Comparison of ENCODE assay signal across 1 cellular context in genomic region chr19:55179570-55180484, GRCh38.
TF ChIP-seq lines count a peak whose summit lies in the region.

Gene SYT5 (minus strand): TSS chr19:55180289. CDS start chr19:55179041, 1,248 bp downstream.

TF ChIP-seq in WTC11, 78 proteins besides CTCF, POLR2A, EP300 and RAD21 (continued from another document and continues in another):
- TF ChIP-seq, protein P1, sequence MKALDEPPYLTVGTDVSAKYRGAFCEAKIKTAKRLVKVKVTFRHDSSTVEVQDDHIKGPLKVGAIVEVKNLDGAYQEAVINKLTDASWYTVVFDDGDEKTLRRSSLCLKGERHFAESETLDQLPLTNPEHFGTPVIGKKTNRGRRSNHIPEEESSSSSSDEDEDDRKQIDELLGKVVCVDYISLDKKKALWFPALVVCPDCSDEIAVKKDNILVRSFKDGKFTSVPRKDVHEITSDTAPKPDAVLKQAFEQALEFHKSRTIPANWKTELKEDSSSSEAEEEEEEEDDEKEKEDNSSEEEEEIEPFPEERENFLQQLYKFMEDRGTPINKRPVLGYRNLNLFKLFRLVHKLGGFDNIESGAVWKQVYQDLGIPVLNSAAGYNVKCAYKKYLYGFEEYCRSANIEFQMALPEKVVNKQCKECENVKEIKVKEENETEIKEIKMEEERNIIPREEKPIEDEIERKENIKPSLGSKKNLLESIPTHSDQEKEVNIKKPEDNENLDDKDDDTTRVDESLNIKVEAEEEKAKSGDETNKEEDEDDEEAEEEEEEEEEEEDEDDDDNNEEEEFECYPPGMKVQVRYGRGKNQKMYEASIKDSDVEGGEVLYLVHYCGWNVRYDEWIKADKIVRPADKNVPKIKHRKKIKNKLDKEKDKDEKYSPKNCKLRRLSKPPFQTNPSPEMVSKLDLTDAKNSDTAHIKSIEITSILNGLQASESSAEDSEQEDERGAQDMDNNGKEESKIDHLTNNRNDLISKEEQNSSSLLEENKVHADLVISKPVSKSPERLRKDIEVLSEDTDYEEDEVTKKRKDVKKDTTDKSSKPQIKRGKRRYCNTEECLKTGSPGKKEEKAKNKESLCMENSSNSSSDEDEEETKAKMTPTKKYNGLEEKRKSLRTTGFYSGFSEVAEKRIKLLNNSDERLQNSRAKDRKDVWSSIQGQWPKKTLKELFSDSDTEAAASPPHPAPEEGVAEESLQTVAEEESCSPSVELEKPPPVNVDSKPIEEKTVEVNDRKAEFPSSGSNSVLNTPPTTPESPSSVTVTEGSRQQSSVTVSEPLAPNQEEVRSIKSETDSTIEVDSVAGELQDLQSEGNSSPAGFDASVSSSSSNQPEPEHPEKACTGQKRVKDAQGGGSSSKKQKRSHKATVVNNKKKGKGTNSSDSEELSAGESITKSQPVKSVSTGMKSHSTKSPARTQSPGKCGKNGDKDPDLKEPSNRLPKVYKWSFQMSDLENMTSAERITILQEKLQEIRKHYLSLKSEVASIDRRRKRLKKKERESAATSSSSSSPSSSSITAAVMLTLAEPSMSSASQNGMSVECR (CRISPR knock-in tag; IDR thresholded peaks at IDR 0.05; ENCODE audit: borderline replicate concordance): peak; percentile 97
- TF ChIP-seq CBFB (CRISPR knock-in tag; IDR thresholded peaks at IDR 0.05; ENCODE audit: low read depth): no peak
- no peak for TF ChIP-seq ZNF121 (CRISPR knock-in tag; IDR thresholded peaks at IDR 0.05)
- TF ChIP-seq IRF2 (CRISPR knock-in tag; IDR thresholded peaks at IDR 0.05; ENCODE audit: borderline replicate concordance, low read depth): peak; percentile 87; the same call in 1 of the 2 replicates
- TF ChIP-seq ZNF416 (CRISPR knock-in tag; IDR thresholded peaks at IDR 0.05): no peak
- no peak for TF ChIP-seq ERG (CRISPR knock-in tag; IDR thresholded peaks at IDR 0.05)
- TF ChIP-seq TP53 (CRISPR knock-in tag; IDR thresholded peaks at IDR 0.05): no peak
- no peak for TF ChIP-seq GRHL2 (CRISPR knock-in tag; IDR thresholded peaks at IDR 0.05; ENCODE audit: insufficient replicate concordance, severe bottlenecking)
- no peak for TF ChIP-seq HMGXB4 (CRISPR knock-in tag; IDR thresholded peaks at IDR 0.05)
- peak; percentile 83 for TF ChIP-seq MYBL2 (CRISPR knock-in tag; IDR thresholded peaks at IDR 0.05)
- no peak for TF ChIP-seq MXD4 (CRISPR knock-in tag; IDR thresholded peaks at IDR 0.05; ENCODE audit: borderline replicate concordance)
- TF ChIP-seq, protein P2, sequence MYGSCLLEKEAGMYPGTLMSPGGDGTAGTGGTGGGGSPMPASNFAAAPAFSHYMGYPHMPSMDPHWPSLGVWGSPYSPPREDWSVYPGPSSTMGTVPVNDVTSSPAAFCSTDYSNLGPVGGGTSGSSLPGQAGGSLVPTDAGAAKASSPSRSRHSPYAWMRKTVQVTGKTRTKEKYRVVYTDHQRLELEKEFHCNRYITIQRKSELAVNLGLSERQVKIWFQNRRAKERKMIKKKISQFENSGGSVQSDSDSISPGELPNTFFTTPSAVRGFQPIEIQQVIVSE (CRISPR knock-in tag; IDR thresholded peaks at IDR 0.05; ENCODE audit: borderline replicate concordance): no peak
- peak; percentile 70; the same call in 1 of the 2 replicates for TF ChIP-seq SMAD4 (CRISPR knock-in tag; IDR thresholded peaks at IDR 0.05)
- TF ChIP-seq FOXK1 (CRISPR knock-in tag; IDR thresholded peaks at IDR 0.05): peak; percentile 91
- TF ChIP-seq HMGA2 (CRISPR knock-in tag; IDR thresholded peaks at IDR 0.05): no peak
- TF ChIP-seq ATF1 (CRISPR knock-in tag; IDR thresholded peaks at IDR 0.05): no peak
- peak; percentile 91 for TF ChIP-seq JUN (CRISPR knock-in tag; IDR thresholded peaks at IDR 0.05)
- no peak for TF ChIP-seq ZNF423 (CRISPR knock-in tag; IDR thresholded peaks at IDR 0.05)
- peak; percentile 65; the same call in 1 of the 2 replicates for TF ChIP-seq TEAD4 (CRISPR knock-in tag; IDR thresholded peaks at IDR 0.05)
- TF ChIP-seq, protein P3, sequence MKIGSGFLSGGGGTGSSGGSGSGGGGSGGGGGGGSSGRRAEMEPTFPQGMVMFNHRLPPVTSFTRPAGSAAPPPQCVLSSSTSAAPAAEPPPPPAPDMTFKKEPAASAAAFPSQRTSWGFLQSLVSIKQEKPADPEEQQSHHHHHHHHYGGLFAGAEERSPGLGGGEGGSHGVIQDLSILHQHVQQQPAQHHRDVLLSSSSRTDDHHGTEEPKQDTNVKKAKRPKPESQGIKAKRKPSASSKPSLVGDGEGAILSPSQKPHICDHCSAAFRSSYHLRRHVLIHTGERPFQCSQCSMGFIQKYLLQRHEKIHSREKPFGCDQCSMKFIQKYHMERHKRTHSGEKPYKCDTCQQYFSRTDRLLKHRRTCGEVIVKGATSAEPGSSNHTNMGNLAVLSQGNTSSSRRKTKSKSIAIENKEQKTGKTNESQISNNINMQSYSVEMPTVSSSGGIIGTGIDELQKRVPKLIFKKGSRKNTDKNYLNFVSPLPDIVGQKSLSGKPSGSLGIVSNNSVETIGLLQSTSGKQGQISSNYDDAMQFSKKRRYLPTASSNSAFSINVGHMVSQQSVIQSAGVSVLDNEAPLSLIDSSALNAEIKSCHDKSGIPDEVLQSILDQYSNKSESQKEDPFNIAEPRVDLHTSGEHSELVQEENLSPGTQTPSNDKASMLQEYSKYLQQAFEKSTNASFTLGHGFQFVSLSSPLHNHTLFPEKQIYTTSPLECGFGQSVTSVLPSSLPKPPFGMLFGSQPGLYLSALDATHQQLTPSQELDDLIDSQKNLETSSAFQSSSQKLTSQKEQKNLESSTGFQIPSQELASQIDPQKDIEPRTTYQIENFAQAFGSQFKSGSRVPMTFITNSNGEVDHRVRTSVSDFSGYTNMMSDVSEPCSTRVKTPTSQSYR (CRISPR knock-in tag; IDR thresholded peaks at IDR 0.05): no peak
- TF ChIP-seq PRDM15 (CRISPR knock-in tag; IDR thresholded peaks at IDR 0.05): peak; percentile 47; the same call in 1 of the 2 replicates
- peak; percentile 94 for TF ChIP-seq ZBTB43 (CRISPR knock-in tag; IDR thresholded peaks at IDR 0.05)
- TF ChIP-seq NR2C2 (CRISPR knock-in tag; IDR thresholded peaks at IDR 0.05): no peak
- TF ChIP-seq NFE2L1 (CRISPR knock-in tag; IDR thresholded peaks at IDR 0.05): peak; percentile 81; the same call in 1 of the 2 replicates
- TF ChIP-seq E2F1 (CRISPR knock-in tag; IDR thresholded peaks at IDR 0.05): 0 out of 2 replicates have a peak, but pooled peaks have one; percentile 11
- no peak for TF ChIP-seq FOXJ3 (CRISPR knock-in tag; IDR thresholded peaks at IDR 0.05; ENCODE audit: borderline replicate concordance)
- peak; percentile 96 for TF ChIP-seq FOXP4 (CRISPR knock-in tag; IDR thresholded peaks at IDR 0.05)
- TF ChIP-seq, protein P4, sequence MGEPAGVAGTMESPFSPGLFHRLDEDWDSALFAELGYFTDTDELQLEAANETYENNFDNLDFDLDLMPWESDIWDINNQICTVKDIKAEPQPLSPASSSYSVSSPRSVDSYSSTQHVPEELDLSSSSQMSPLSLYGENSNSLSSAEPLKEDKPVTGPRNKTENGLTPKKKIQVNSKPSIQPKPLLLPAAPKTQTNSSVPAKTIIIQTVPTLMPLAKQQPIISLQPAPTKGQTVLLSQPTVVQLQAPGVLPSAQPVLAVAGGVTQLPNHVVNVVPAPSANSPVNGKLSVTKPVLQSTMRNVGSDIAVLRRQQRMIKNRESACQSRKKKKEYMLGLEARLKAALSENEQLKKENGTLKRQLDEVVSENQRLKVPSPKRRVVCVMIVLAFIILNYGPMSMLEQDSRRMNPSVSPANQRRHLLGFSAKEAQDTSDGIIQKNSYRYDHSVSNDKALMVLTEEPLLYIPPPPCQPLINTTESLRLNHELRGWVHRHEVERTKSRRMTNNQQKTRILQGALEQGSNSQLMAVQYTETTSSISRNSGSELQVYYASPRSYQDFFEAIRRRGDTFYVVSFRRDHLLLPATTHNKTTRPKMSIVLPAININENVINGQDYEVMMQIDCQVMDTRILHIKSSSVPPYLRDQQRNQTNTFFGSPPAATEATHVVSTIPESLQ (CRISPR knock-in tag; IDR thresholded peaks at IDR 0.05): 0 out of 2 replicates have a peak, but pooled peaks have one; percentile 31
